8 cellular contexts compared by ENCODE assay signal in genomic region chr3:122921791-122922651, GRCh38.
DNase-seq lines count a peak whose midpoint lies in the region; ATAC-seq lines count a peak whose summit lies in the region.

No MANE protein-coding gene starts in this region.

- H3K9ac ChIP-seq in neuronal stem cell (ENCODE audit: low read depth, low read length, poor library complexity): no peak overlapping the region

- no peak overlapping the region for H2BK5ac ChIP-seq in neuronal stem cell (ENCODE audit: low read length)

- no peak overlapping the region for H3K27ac ChIP-seq in neuronal stem cell (replicated peaks; ENCODE audit: low read length)

- H3K4ac ChIP-seq in neuronal stem cell (ENCODE audit: low read length): no peak overlapping the region

- peaks cover 0 to 100% of the 10 kb centered on the region in 2 donors for H3K36me3 ChIP-seq in neuronal stem cell (replicated peaks in 1 of 2; ENCODE audit: control insufficient read depth in 2 of 2, insufficient read depth in 2 of 2, low read length in 2 of 2)

- H3K4me2 ChIP-seq in neuronal stem cell (ENCODE audit: insufficient read depth, low read length, poor library complexity, severe bottlenecking): peak overlapping the region; percentile 61

- peak overlapping the region; percentile 67 for H3K18ac ChIP-seq in neuronal stem cell (ENCODE audit: low read length)

- POLR2A ChIA-PET in activated naive CD8-positive, alpha-beta T cell treated with anti-CD3 and anti-CD28 coated beads, Interleukin-2, amount 10 ng/mL, durations not matched to agents 7 days and 5 days (lab: Charles Lee): interaction anchor here (1.1 kb wide), 1 partner anchor 15 kb away, joined by 3 read pairs; no protein-coding TSS in a partner anchor

- H3K9me3 Mint-ChIP-seq in activated naive CD8-positive, alpha-beta T cell treated with anti-CD3 and anti-CD28 coated beads, Interleukin-2, amount 10 ng/mL, durations not matched to agents 7 days and 5 days: no peaks in the 10 kb centered on the region

- no peak overlapping the region for H2BK15ac ChIP-seq in neuronal stem cell (ENCODE audit: low read length)

- no peaks in the 10 kb centered on the region for H3K79me1 ChIP-seq in neuronal stem cell (ENCODE audit: low read depth, low read length)

- H2BK120ac ChIP-seq in neuronal stem cell (ENCODE audit: low read depth, low read length): no peak overlapping the region

- ATAC-seq in GM18502 (IDR thresholded peaks at IDR 0.05; ENCODE audit: poor library complexity, unreplicated experiment) (peak; percentile 72), HG03342 (IDR thresholded peaks at IDR 0.05; ENCODE audit: unreplicated experiment) (peak; percentile 56), GM19351 (IDR thresholded peaks at IDR 0.05; ENCODE audit: unreplicated experiment) (no peak), HG02884 (IDR thresholded peaks at IDR 0.05; ENCODE audit: unreplicated experiment) (no peak)
- ATAC-seq in activated naive CD8-positive, alpha-beta T cell treated with anti-CD3 and anti-CD28 coated beads, Interleukin-2, amount 10 ng/mL, durations not matched to agents 7 days and 5 days (ENCODE audit: low read depth): peak; percentile 89

- H3K27me3 ChIP-seq in neuronal stem cell (ENCODE audit: control insufficient read depth in 3 of 3, insufficient read depth in 3 of 3, low read depth in 1 of 3, low read length in 3 of 3): peaks cover 0 to 10% (median 0%) of the 10 kb centered on the region in 3 experiments

- H3K23ac ChIP-seq in neuronal stem cell (ENCODE audit: low read depth, low read length, poor library complexity): peak overlapping the region; percentile 53

- no peak overlapping the region for H4K91ac ChIP-seq in neuronal stem cell (ENCODE audit: low read depth, low read length, poor library complexity)

- peak overlapping the region; percentile 25 for H3K4me3 Mint-ChIP-seq in activated naive CD8-positive, alpha-beta T cell treated with anti-CD3 and anti-CD28 coated beads, Interleukin-2, amount 10 ng/mL, durations not matched to agents 7 days and 5 days

- H3K4me1 Mint-ChIP-seq in activated naive CD8-positive, alpha-beta T cell treated with anti-CD3 and anti-CD28 coated beads, Interleukin-2, amount 10 ng/mL, durations not matched to agents 7 days and 5 days: peaks cover 4% of the 10 kb centered on the region

- no peak overlapping the region for H3K27ac Mint-ChIP-seq in activated naive CD8-positive, alpha-beta T cell treated with anti-CD3 and anti-CD28 coated beads, Interleukin-2, amount 10 ng/mL, durations not matched to agents 7 days and 5 days

- H2AK5ac ChIP-seq in neuronal stem cell (ENCODE audit: low read depth, low read length): peak overlapping the region; percentile 18

- no peak overlapping the region for H2AFZ ChIP-seq in neuronal stem cell (ENCODE audit: low read length)

- H3K36me3 Mint-ChIP-seq in activated naive CD8-positive, alpha-beta T cell treated with anti-CD3 and anti-CD28 coated beads, Interleukin-2, amount 10 ng/mL, durations not matched to agents 7 days and 5 days: no peaks in the 10 kb centered on the region

- H4K8ac ChIP-seq in neuronal stem cell (ENCODE audit: low read depth, low read length): no peak overlapping the region

- peak; percentile 63 for DNase-seq in activated naive CD8-positive, alpha-beta T cell treated with anti-CD3 and anti-CD28 coated beads, Interleukin-2, amount 10 ng/mL, durations not matched to agents 7 days and 5 days
- DNase-seq in neuronal stem cell (ENCODE audit: low spot score) (peak; percentile 15), GM19240 (ENCODE audit: insufficient read length, low spot score) (no peak)
- no peak for DNase-seq in effector CD4-positive, alpha-beta T cell

- H2BK12ac ChIP-seq in neuronal stem cell (ENCODE audit: low read length): no peak overlapping the region

- H3K4me1 ChIP-seq in neuronal stem cell (ENCODE audit: control insufficient read depth in 2 of 2, insufficient read depth in 1 of 2, low read depth in 1 of 2, low read length in 2 of 2): peaks cover 0 to 2% of the 10 kb centered on the region in 2 donors

- no peak overlapping the region for H3K14ac ChIP-seq in neuronal stem cell (ENCODE audit: low read length)

- no CpG with 5 or more reads among the region's 68 CpGs for WGBS in neuronal stem cell (ENCODE audit: extremely low coverage in 2 of 2, insufficient read length in 2 of 2, insufficient replicate concordance in 1 of 2), 2 donors

- H3K27me3 Mint-ChIP-seq in activated naive CD8-positive, alpha-beta T cell treated with anti-CD3 and anti-CD28 coated beads, Interleukin-2, amount 10 ng/mL, durations not matched to agents 7 days and 5 days: peaks cover 36% of the 10 kb centered on the region

- H3K9me3 ChIP-seq in neuronal stem cell (replicated peaks in 1 of 2; ENCODE audit: control insufficient read depth in 2 of 2, insufficient read depth in 1 of 2, low read depth in 1 of 2, low read length in 2 of 2): no peaks in the 10 kb centered on the region

- H3K4me3 ChIP-seq in neuronal stem cell (ENCODE audit: low read length in 2 of 2): peak overlapping the region in 1 of 2 donors; percentile 61

Comparison
In these comparisons a context has a peak if more than half of its experiments do, and no peak if none do; other contexts are left out.
1. ATAC-seq: peak in GM18502 (single experiment), HG03342 (single experiment) and activated naive CD8-positive, alpha-beta T cell treated with anti-CD3 and anti-CD28 coated beads, Interleukin-2, amount 10 ng/mL, durations not matched to agents 7 days and 5 days (single experiment); none in GM19351 (single experiment) and HG02884 (single experiment).
2. DNase-seq: peak in activated naive CD8-positive, alpha-beta T cell treated with anti-CD3 and anti-CD28 coated beads, Interleukin-2, amount 10 ng/mL, durations not matched to agents 7 days and 5 days (single experiment) and neuronal stem cell (single experiment); none in GM19240 (single experiment) and effector CD4-positive, alpha-beta T cell (single experiment).